Comparison of ENCODE assay signal across 25 cellular contexts in genomic region chr20:14935285-14935684, GRCh38.
"Had no signal": no experiment of that assay in that cellular context is flagged by ENCODE, and none has a peak within 500 bp of the region (broad histone marks: within the 10 kb centered on the region; RNA-seq: fewer than 3 reads in every experiment).

No MANE protein-coding gene starts in this region.

- DNase-seq: activated CD4-positive, alpha-beta memory T cell treated with anti-CD3 and anti-CD28 coated beads, Interleukin-2, amount 10 ng/mL, durations not matched to agents 7 days and 5 days; activated CD4-positive, alpha-beta T cell treated with anti-CD3 and anti-CD28 coated beads for 1 hour; activated CD4-positive, alpha-beta T cell treated with anti-CD3 and anti-CD28 coated beads for 4 hours; activated CD4-positive, alpha-beta T cell treated with anti-CD3 and anti-CD28 coated beads, Interleukin-2, amount 10 ng/mL, durations not matched to agents 7 days and 5 days; activated CD4-positive, alpha-beta T cell treated with anti-CD3 and anti-CD28 coated beads, Interleukin-2, amount 50 U/mL, for 4 hours; activated CD8-positive, alpha-beta memory T cell treated with anti-CD3 and anti-CD28 coated beads for 24 hours; activated effector memory CD4-positive, alpha-beta T cell treated with Interleukin-2 at 50 U/mL for 16 hours; activated gamma-delta T cell treated with Interleukin-2 at 50 U/mL for 16 hours; activated naive CD4-positive, alpha-beta T cell treated with anti-CD3 and anti-CD28 coated beads, Interleukin-2, amount 50 U/mL, for 16 hours; activated naive CD4-positive, alpha-beta T cell treated with Interleukin-2 at 50 U/mL for 16 hours; activated T-cell treated with anti-CD3 and anti-CD28 coated beads, Interleukin-2, amount 50 U/mL, for 4 hours; amniotic stem cell; anterior cingulate cortex; brain microvascular endothelial cell; dorsolateral prefrontal cortex; effector memory CD4-positive, alpha-beta T cell; erythroblast; foreskin melanocyte; T-helper 2 cell had no signal

- H3K27ac ChIP-seq: brain microvascular endothelial cell, coronary artery, dorsolateral prefrontal cortex, esophagus muscularis mucosa, gastroesophageal sphincter had no signal

- FAIRE-seq: astrocyte, bronchial epithelial cell had no signal

- ATAC-seq: activated T-cell treated with anti-CD3 and anti-CD28 coated beads, Interleukin-2, amount 50 U/mL, for 4 hours; activated T-helper 17 cell treated with anti-CD3 and anti-CD28 coated beads, Interleukin-2, amount 50 U/mL, for 72 hours; gastroesophageal sphincter had no signal

- H3K36me3 ChIP-seq: brain microvascular endothelial cell, esophagus muscularis mucosa, gastroesophageal sphincter had no signal

- H3K4me1 ChIP-seq: esophagus muscularis mucosa, gastroesophageal sphincter had no signal

- H3K4me3 ChIP-seq: coronary artery, dorsolateral prefrontal cortex, esophagus muscularis mucosa, gastroesophageal sphincter had no signal

- H3K27me3 ChIP-seq: brain microvascular endothelial cell, dorsolateral prefrontal cortex, esophagus muscularis mucosa, gastroesophageal sphincter had no signal
